In the genomic region with DNA sequence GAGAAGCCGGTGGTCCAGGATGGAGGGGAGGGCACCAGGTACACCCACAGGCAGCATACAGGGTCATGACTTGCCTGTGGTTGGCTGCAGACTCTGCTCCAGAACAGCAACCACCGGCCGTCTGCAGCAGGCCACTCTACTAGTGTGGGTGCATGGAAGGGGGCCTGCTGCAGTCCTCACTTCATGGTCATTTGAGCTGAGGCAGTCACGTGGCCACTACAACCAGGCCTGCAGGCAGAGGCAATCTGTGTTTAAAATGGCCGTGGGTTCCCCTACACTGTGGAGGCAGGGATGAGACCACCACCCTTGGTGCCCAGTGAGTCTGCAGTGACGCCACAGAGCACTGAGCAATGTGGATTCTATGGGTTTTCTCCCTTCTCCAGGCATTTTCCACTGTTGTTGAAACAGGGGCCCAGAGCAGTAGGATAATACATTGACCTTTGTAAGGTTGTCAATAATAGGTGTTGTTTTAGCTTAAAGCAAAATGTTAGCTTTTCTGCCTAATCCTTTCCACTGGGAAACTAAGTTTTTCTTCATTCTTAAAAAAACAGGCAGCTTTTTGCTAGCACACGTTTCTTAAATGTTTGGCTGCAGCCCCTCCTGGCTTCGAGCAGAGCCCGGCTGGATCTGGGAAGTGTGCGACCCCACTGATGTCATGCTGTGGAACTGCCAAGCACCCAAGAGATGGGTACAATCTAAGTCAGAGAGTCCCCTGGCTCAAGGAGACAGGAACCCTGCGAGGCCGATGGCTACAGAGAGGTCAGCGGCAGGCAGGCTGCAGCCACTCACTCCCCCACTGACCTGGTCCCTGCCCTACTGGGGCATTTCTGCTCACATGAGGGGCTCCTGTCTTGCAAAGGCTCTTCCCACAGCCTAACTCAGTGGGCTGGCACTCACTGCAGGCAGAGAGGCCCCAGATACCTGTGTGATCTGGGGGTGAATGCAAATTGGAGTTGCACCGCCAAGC, we compare ENCODE assay signal across 1 cellular context.
A peak's percentile ranks its signal among the peaks of the same experiment; 100 is the strongest.
TF ChIP-seq lines count a peak whose summit lies in the region.

No MANE protein-coding gene starts in this region.

TF ChIP-seq in HepG2, 621 proteins besides CTCF, POLR2A, EP300 and RAD21 (continued from another document and continues in another):
- TF ChIP-seq TBX2 (CRISPR knock-in tag; IDR thresholded peaks at IDR 0.05; ENCODE audit: borderline replicate concordance) (no peak), ZNF883 (CRISPR knock-in tag; IDR thresholded peaks at IDR 0.05; ENCODE audit: not compliant biosample characterization) (peak; percentile 41), HOXA3 (CRISPR knock-in tag; IDR thresholded peaks at IDR 0.05) (no peak), MAFF (IDR thresholded peaks at IDR 0.05; ENCODE audit: low read depth, low read length) (no peak), ZSCAN31 (CRISPR knock-in tag; IDR thresholded peaks at IDR 0.05; ENCODE audit: low read depth) (no peak), SMARCE1 (IDR thresholded peaks at IDR 0.05; ENCODE audit: borderline replicate concordance) (no peak), SMAD1 (CRISPR knock-in tag; IDR thresholded peaks at IDR 0.05; ENCODE audit: borderline replicate concordance, low read depth) (no peak), ZKSCAN1 (IDR thresholded peaks at IDR 0.05; ENCODE audit: low read length) (no peak), ZFY (CRISPR knock-in tag; IDR thresholded peaks at IDR 0.05) (no peak), CHD4 (IDR thresholded peaks at IDR 0.05; ENCODE audit: borderline replicate concordance, low read length) (no peak), ZBTB46 (CRISPR knock-in tag; IDR thresholded peaks at IDR 0.05; ENCODE audit: borderline replicate concordance) (no peak), KDM6A (CRISPR knock-in tag; IDR thresholded peaks at IDR 0.05; ENCODE audit: low read depth) (no peak), MBD4 (IDR thresholded peaks at IDR 0.05; ENCODE audit: borderline replicate concordance, low read length) (no peak), NR2F6 (IDR thresholded peaks at IDR 0.05) (peak; percentile 81), NR2F6 (CRISPR knock-in tag; IDR thresholded peaks at IDR 0.05) (0 out of 2 replicates have a peak, but pooled peaks have one; percentile 22), ZNF17 (CRISPR knock-in tag; IDR thresholded peaks at IDR 0.05) (no peak), ZNF781 (CRISPR knock-in tag; IDR thresholded peaks at IDR 0.05; ENCODE audit: borderline replicate concordance, not compliant biosample characterization) (no peak), SUZ12 (IDR thresholded peaks at IDR 0.05; ENCODE audit: low read depth, low read length) (no peak), ZNF768 (CRISPR knock-in tag; IDR thresholded peaks at IDR 0.05) (no peak), PAXIP1 (CRISPR knock-in tag; conservative IDR thresholded peaks at IDR 0.05) (peak; percentile 68), ATF7-NPFF (CRISPR knock-in tag; IDR thresholded peaks at IDR 0.05; ENCODE audit: low read depth) (no peak), ZNF773 (CRISPR knock-in tag; IDR thresholded peaks at IDR 0.05; ENCODE audit: borderline replicate concordance) (no peak), RNF2 (conservative IDR thresholded peaks at IDR 0.05; ENCODE audit: low read depth) (no peak), ZNF589 (CRISPR knock-in tag; conservative IDR thresholded peaks at IDR 0.05) (no peak), ZNF121 (CRISPR knock-in tag; IDR thresholded peaks at IDR 0.05) (no peak), JUND (CRISPR knock-in tag; IDR thresholded peaks at IDR 0.05) (no peak), ZNF414 (CRISPR knock-in tag; IDR thresholded peaks at IDR 0.05) (no peak), ZNF614 (CRISPR knock-in tag; IDR thresholded peaks at IDR 0.05; ENCODE audit: borderline replicate concordance) (no peak), ZNF549 (CRISPR knock-in tag; IDR thresholded peaks at IDR 0.05) (no peak), ARNTL (CRISPR knock-in tag; IDR thresholded peaks at IDR 0.05) (0 out of 2 replicates have a peak, but pooled peaks have one; percentile 24), NFATC3 (CRISPR knock-in tag; IDR thresholded peaks at IDR 0.05) (no peak), HDAC2 (CRISPR knock-in tag; IDR thresholded peaks at IDR 0.05) (0 out of 2 replicates have a peak, but pooled peaks have one; percentile 33), BCL6 (CRISPR knock-in tag; IDR thresholded peaks at IDR 0.05) (peak; percentile 87), HOXD1 (CRISPR knock-in tag; IDR thresholded peaks at IDR 0.05) (no peak), TFDP1 (CRISPR knock-in tag; IDR thresholded peaks at IDR 0.05; ENCODE audit: borderline replicate concordance) (no peak), NRL (CRISPR knock-in tag; IDR thresholded peaks at IDR 0.05; ENCODE audit: borderline replicate concordance) (no peak), ZNF749 (CRISPR knock-in tag; IDR thresholded peaks at IDR 0.05; ENCODE audit: borderline replicate concordance) (no peak), ARNT (IDR thresholded peaks at IDR 0.05) (no peak), NCOA2 (CRISPR knock-in tag; IDR thresholded peaks at IDR 0.05) (no peak), KLF16 (CRISPR knock-in tag; IDR thresholded peaks at IDR 0.05) (no peak), DPF2 (CRISPR knock-in tag; IDR thresholded peaks at IDR 0.05; ENCODE audit: borderline replicate concordance, low read depth) (no peak), ZNF737 (CRISPR knock-in tag; IDR thresholded peaks at IDR 0.05; ENCODE audit: borderline replicate concordance) (no peak), NAIF1 (CRISPR knock-in tag; IDR thresholded peaks at IDR 0.05; ENCODE audit: borderline replicate concordance) (no peak), RFXANK (CRISPR knock-in tag; IDR thresholded peaks at IDR 0.05) (no peak), HMGXB4 (CRISPR knock-in tag; IDR thresholded peaks at IDR 0.05; ENCODE audit: borderline replicate concordance in 1 of 2, low read depth in 1 of 2) (no peak)
- TF ChIP-seq, protein P1, sequence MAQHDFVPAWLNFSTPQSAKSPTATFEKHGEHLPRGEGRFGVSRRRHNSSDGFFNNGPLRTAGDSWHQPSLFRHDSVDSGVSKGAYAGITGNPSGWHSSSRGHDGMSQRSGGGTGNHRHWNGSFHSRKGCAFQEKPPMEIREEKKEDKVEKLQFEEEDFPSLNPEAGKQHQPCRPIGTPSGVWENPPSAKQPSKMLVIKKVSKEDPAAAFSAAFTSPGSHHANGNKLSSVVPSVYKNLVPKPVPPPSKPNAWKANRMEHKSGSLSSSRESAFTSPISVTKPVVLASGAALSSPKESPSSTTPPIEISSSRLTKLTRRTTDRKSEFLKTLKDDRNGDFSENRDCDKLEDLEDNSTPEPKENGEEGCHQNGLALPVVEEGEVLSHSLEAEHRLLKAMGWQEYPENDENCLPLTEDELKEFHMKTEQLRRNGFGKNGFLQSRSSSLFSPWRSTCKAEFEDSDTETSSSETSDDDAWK (CRISPR knock-in tag; IDR thresholded peaks at IDR 0.05): no peak
- TF ChIP-seq, protein P2, sequence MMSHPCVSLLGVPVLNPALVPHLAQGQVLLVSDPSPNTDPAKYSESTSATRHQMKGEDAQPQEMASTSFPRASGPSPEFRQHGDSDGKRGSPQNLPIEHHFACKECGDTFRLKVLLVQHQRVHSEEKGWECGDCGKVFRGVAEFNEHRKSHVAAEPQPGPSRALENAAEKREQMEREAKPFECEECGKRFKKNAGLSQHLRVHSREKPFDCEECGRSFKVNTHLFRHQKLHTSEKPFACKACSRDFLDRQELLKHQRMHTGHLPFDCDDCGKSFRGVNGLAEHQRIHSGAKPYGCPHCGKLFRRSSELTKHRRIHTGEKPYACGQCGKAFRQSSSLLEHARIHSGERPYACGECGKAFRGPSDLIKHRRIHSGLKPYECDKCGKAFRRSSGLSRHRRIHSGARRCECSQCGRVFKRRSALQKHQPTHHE (CRISPR knock-in tag; IDR thresholded peaks at IDR 0.05; ENCODE audit: borderline replicate concordance): no peak
- TF ChIP-seq, protein P3, sequence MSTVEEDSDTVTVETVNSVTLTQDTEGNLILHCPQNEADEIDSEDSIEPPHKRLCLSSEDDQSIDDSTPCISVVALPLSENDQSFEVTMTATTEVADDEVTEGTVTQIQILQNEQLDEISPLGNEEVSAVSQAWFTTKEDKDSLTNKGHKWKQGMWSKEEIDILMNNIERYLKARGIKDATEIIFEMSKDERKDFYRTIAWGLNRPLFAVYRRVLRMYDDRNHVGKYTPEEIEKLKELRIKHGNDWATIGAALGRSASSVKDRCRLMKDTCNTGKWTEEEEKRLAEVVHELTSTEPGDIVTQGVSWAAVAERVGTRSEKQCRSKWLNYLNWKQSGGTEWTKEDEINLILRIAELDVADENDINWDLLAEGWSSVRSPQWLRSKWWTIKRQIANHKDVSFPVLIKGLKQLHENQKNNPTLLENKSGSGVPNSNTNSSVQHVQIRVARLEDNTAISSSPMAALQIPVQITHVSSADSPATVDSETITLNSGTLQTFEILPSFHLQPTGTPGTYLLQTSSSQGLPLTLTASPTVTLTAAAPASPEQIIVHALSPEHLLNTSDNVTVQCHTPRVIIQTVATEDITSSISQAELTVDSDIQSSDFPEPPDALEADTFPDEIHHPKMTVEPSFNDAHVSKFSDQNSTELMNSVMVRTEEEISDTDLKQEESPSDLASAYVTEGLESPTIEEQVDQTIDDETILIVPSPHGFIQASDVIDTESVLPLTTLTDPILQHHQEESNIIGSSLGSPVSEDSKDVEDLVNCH (CRISPR knock-in tag; IDR thresholded peaks at IDR 0.05): no peak
- TF ChIP-seq, protein P4, sequence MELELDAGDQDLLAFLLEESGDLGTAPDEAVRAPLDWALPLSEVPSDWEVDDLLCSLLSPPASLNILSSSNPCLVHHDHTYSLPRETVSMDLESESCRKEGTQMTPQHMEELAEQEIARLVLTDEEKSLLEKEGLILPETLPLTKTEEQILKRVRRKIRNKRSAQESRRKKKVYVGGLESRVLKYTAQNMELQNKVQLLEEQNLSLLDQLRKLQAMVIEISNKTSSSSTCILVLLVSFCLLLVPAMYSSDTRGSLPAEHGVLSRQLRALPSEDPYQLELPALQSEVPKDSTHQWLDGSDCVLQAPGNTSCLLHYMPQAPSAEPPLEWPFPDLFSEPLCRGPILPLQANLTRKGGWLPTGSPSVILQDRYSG (CRISPR knock-in tag; IDR thresholded peaks at IDR 0.05): no peak
